Comparison of ENCODE assay signal across 8 cellular contexts in genomic region chr7:78770422-78771410, GRCh38.
DNase-seq lines count a peak whose midpoint lies in the region; ATAC-seq and TF ChIP-seq lines count a peak whose summit lies in the region.

No MANE protein-coding gene starts in this region.

- H3K9me3 ChIP-seq in cardiac muscle cell (ENCODE audit: low read depth) = no peaks in the 10 kb centered on the region

- ATAC-seq in GM21529 (IDR thresholded peaks at IDR 0.05; ENCODE audit: unreplicated experiment) (peak; percentile 49), HG03175 (IDR thresholded peaks at IDR 0.05; ENCODE audit: unreplicated experiment) (no peak)

- peak overlapping the region; percentile 80 for H3K27ac ChIP-seq in cardiac muscle cell

- no peak for TF ChIP-seq CTCF in cardiac muscle cell (IDR thresholded peaks at IDR 0.05; ENCODE audit: low read depth, low read length)
- TF ChIP-seq CTCF in retinal pigment epithelial cell (conservative IDR thresholded peaks at IDR 0.05; ENCODE audit: low read depth, low read length) = no peak

- no peaks in the 10 kb centered on the region for H3K27me3 ChIP-seq in cardiac muscle cell

- H3K36me3 ChIP-seq in cardiac muscle cell = no peaks in the 10 kb centered on the region

- H3K4me1 ChIP-seq in cardiac muscle cell (ENCODE audit: low read depth) = peaks cover 13% of the 10 kb centered on the region

- DNase-seq in NCI-H69 (lab: John Stamatoyannopoulos, UW) (peak; percentile 96), cardiac muscle cell (ENCODE audit: low read depth in 1 of 2, low spot score in 1 of 2) (peak in 1 of 2 donors; percentile 72), retinal pigment epithelial cell (ENCODE audit: low read depth) (no peak), glomerular visceral epithelial cell (ENCODE audit: extremely low spot score) (no peak)
- DNase-seq in central memory CD4-positive, alpha-beta T cell = no peak
- no peak for DNase-seq in stimulated activated CD4-positive, alpha-beta T cell treated with anti-CD3 and anti-CD28 coated beads, Interleukin-15, amount 100 ng/mL, for 24 hours

- H3K4me3 ChIP-seq in cardiac muscle cell (peak overlapping the region; percentile 54), retinal pigment epithelial cell (ENCODE audit: low read length) (peak overlapping the region; percentile 59)
